Comparison of ENCODE assay signal across 25 cellular contexts in the genomic region with DNA sequence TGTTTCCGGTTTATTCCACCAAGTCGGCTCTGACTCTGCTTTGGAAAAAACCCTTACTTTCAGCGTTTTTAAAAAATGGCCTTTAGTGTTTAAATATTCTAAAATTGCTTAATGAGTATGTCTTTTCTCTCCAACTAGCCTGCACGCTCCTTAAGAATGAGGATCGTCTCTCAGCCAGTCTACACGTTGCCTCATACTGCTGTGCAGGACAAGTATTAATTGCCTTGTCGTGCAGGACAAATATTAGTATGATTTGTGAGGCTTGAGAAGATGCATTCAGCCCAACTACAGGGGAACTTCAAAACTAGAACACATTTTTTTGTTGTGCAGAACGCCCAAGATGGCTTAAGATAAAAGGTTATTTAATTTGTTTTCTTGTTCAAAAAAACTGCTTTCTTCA.
DNase-seq lines count a peak whose midpoint lies in the region; ATAC-seq and TF ChIP-seq lines count a peak whose summit lies in the region.
"Had no signal": no experiment of that assay in that cellular context is flagged by ENCODE, and none has a peak within 500 bp of the region (broad histone marks: within the 10 kb centered on the region; RNA-seq: fewer than 3 reads in every experiment).

No MANE protein-coding gene starts in this region.

- TF ChIP-seq CTCF in SK-N-SH (IDR thresholded peaks at IDR 0.05): no peak
- no peak for TF ChIP-seq CTCF in IMR-90 (conservative IDR thresholded peaks at IDR 0.05; ENCODE audit: low read depth, low read length)
- no peak for TF ChIP-seq CTCF in fibroblast of villous mesenchyme (IDR thresholded peaks at IDR 0.05; ENCODE audit: insufficient read depth, low read depth, low read length)
- TF ChIP-seq CTCF in type B pancreatic cell (conservative IDR thresholded peaks at IDR 0.05): no peak

- in situ Hi-C loops in IMR-90 (cut with MboI; ENCODE audit: low sequenced_read_pairs): no loop called here

- H4K5ac ChIP-seq in IMR-90 (ENCODE audit: low read depth, low read length): no peak overlapping the region

- H2AK5ac ChIP-seq in IMR-90 (ENCODE audit: low read depth, low read length): no peak overlapping the region

- TF ChIP-seq RAD21 in SK-N-SH (IDR thresholded peaks at IDR 0.05; ENCODE audit: low read length): no peak
- no peak for TF ChIP-seq RAD21 in IMR-90 (IDR thresholded peaks at IDR 0.05; ENCODE audit: low read length)

- BruUV-seq in IMR-90 (replicated peaks; lab: Mats Ljungman, UMichigan): no TSS peak

- no peak overlapping the region for H2AFZ ChIP-seq in SK-N-SH (ENCODE audit: low read depth)
- H2AFZ ChIP-seq in IMR-90 (replicated peaks; ENCODE audit: low read length, poor library complexity): no peak overlapping the region

- H3K4me3 Mint-ChIP-seq in type B pancreatic cell: peak overlapping the region; percentile 5
- H3K4me3 Mint-ChIP-seq: CD4-positive, alpha-beta T cell had no signal

- H3K36me3 Mint-ChIP-seq in type B pancreatic cell: no peaks in the 10 kb centered on the region

- dilution Hi-C loops in IMR-90 (cut with HindIII; ENCODE audit: low sequenced_read_pairs, unreplicated experiment): no loop called here

- no peak for TF ChIP-seq POLR2A in IMR-90 (IDR thresholded peaks at IDR 0.05; ENCODE audit: low read depth, low read length)

- H2AK9ac ChIP-seq in IMR-90 (replicated peaks; ENCODE audit: low read depth, low read length, poor library complexity): no peak overlapping the region

- peaks cover 4% of the 10 kb centered on the region for H3K9me3 Mint-ChIP-seq in type B pancreatic cell
- H3K9me3 Mint-ChIP-seq: CD4-positive, alpha-beta T cell had no signal

- H3K9me3 ChIP-seq in SK-N-SH: no peaks in the 10 kb centered on the region
- no peaks in the 10 kb centered on the region for H3K9me3 ChIP-seq in IMR-90 (ENCODE audit: control insufficient read depth, insufficient read depth, low read length)
- H3K9me3 ChIP-seq: BLaER1 treated with 17β-estradiol and CSF1 and Interleukin-3, amounts not matched to agents 10 nM and 100 nM; MG63 had no signal

- 81% methylated on average over 8 of the region's 8 CpGs for WGBS in SK-N-SH (ENCODE audit: low lambda C conversion rate)
- WGBS in IMR-90 (ENCODE audit: extremely low coverage in 2 of 2, insufficient read length in 1 of 2), 2 experiments: no CpG with 5 or more reads among the region's 8 CpGs

- peaks cover 0 to 12% of the 10 kb centered on the region in 2 experiments; a peak in 1 of 4 replicates for H3K4me1 ChIP-seq in SK-N-SH (ENCODE audit: control insufficient read depth in 1 of 2, insufficient read depth in 2 of 2, low read depth in 1 of 2, low read length in 1 of 2)
- H3K4me1 ChIP-seq in IMR-90 (ENCODE audit: control insufficient read depth, insufficient read depth, low read length): no peaks in the 10 kb centered on the region; the same call in 1 of the 2 replicates

- CTCF ChIA-PET in SK-N-SH (lab: Yijun Ruan, JAX) (interaction anchor here (1.6 to 1.9 kb wide), 2 partner anchors 8 to 25 kb away, joined by 3 to 8 read pairs; no protein-coding TSS in a partner anchor), IMR-90 (lab: Yijun Ruan, JAX) (no interaction called here)

- H3K4me2 ChIP-seq in SK-N-SH: no peak overlapping the region
- no peak overlapping the region for H3K4me2 ChIP-seq in IMR-90 (ENCODE audit: low read depth, low read length)
- H3K4me2 ChIP-seq: BLaER1 treated with 17β-estradiol and CSF1 and Interleukin-3, amounts not matched to agents 10 nM and 100 nM had no signal

- H3K9me2 ChIP-seq in SK-N-SH: no peaks in the 10 kb centered on the region

- peaks cover 23% of the 10 kb centered on the region for H3K4me1 Mint-ChIP-seq in type B pancreatic cell (ENCODE audit: unreplicated experiment)

- H2BK20ac ChIP-seq in IMR-90 (ENCODE audit: low read depth, low read length): no peak overlapping the region

- H3K79me2 ChIP-seq in SK-N-SH (ENCODE audit: insufficient read depth): no peaks in the 10 kb centered on the region

- no peak overlapping the region for H2BK120ac ChIP-seq in IMR-90 (ENCODE audit: low read depth, low read length)

- DNase-seq in SK-N-SH: no peak
- no peak for DNase-seq in IMR-90
- peak; percentile 65 for DNase-seq in fibroblast of villous mesenchyme (ENCODE audit: low read depth)
- DNase-seq in type B pancreatic cell (ENCODE audit: extremely low spot score, unreplicated experiment): no peak
- DNase-seq in activated CD4-positive, alpha-beta T cell treated with anti-CD3 and anti-CD28 coated beads for 48 hours: no peak
- no peak for DNase-seq in activated naive CD4-positive, alpha-beta T cell treated with anti-CD3 and anti-CD28 coated beads, Interleukin-2, amount 50 U/mL, for 16 hours
- DNase-seq: ACHN; AML-193; CD4-positive, alpha-beta T cell; DMS53; KG1; MG63; NCI-H1105 treated with DMSO at 0.1 percent for 48 hours; NCI-H2029; NCI-H446; NCI-H526; NCI-H82; NK-92 treated with Interleukin-12 subunit alpha and Interleukin-12 subunit beta, amount 100 ng/mL, for 24 hours; PC-3 had no signal

- H3K27ac ChIP-seq in SK-N-SH (ENCODE audit: low read depth in 2 of 2, low read length in 1 of 2): no peak overlapping the region
- H3K27ac ChIP-seq in IMR-90 (ENCODE audit: insufficient read depth, low read length): no peak overlapping the region
- H3K27ac ChIP-seq: 22Rv1; BLaER1 treated with 17β-estradiol and CSF1 and Interleukin-3, amounts not matched to agents 10 nM and 100 nM had no signal

- no peak overlapping the region for H3K18ac ChIP-seq in IMR-90 (ENCODE audit: low read depth, low read length)

- H3K56ac ChIP-seq in IMR-90 (ENCODE audit: extremely low read depth, insufficient read depth, low read length): no peak overlapping the region

- H3K27me3 ChIP-seq in SK-N-SH (ENCODE audit: insufficient read depth): no peaks in the 10 kb centered on the region
- H3K27me3 ChIP-seq in IMR-90 (ENCODE audit: control insufficient read depth, insufficient read depth, low read length): no peaks in the 10 kb centered on the region
- H3K27me3 ChIP-seq: BLaER1 treated with 17β-estradiol and CSF1 and Interleukin-3, amounts not matched to agents 10 nM and 100 nM; MG63 had no signal

- peaks cover 46% of the 10 kb centered on the region for H3K27me3 Mint-ChIP-seq in type B pancreatic cell

- no peak overlapping the region; the same call in 1 of the 2 replicates for H3K14ac ChIP-seq in IMR-90 (replicated peaks; ENCODE audit: low read depth, low read length)

- no peak for TF ChIP-seq EP300 in SK-N-SH (IDR thresholded peaks at IDR 0.05; ENCODE audit: borderline replicate concordance in 1 of 2, low read depth in 1 of 2, low read length in 1 of 2)

- intact Hi-C loops in IMR-90 (cut with micrococcal nuclease): no loop called here

- no peaks in the 10 kb centered on the region for H3K36me3 ChIP-seq in SK-N-SH (replicated peaks in 1 of 2; ENCODE audit: control insufficient read depth in 1 of 2, insufficient read depth in 2 of 2, low read length in 1 of 2)
- no peaks in the 10 kb centered on the region for H3K36me3 ChIP-seq in IMR-90 (ENCODE audit: control insufficient read depth, insufficient read depth, low read length)
- H3K36me3 ChIP-seq: BLaER1 treated with 17β-estradiol and CSF1 and Interleukin-3, amounts not matched to agents 10 nM and 100 nM; MG63 had no signal

- H3K9me1 ChIP-seq in IMR-90 (ENCODE audit: insufficient read depth, low read length): no peaks in the 10 kb centered on the region

- peak overlapping the region; percentile 12 for H3K27ac Mint-ChIP-seq in type B pancreatic cell
- H3K27ac Mint-ChIP-seq: CD4-positive, alpha-beta T cell had no signal

- no peaks in the 10 kb centered on the region for H3F3A ChIP-seq in SK-N-SH (replicated peaks; ENCODE audit: insufficient read depth)

- no peak overlapping the region for H3K4me3 ChIP-seq in SK-N-SH (ENCODE audit: low read depth in 2 of 2, low read length in 1 of 2)
- H3K4me3 ChIP-seq in IMR-90 (ENCODE audit: insufficient read depth, low read depth, low read length): no peak overlapping the region
- no peak overlapping the region for H3K4me3 ChIP-seq in fibroblast of villous mesenchyme (ENCODE audit: low read depth, low read length)
- H3K4me3 ChIP-seq: BLaER1 treated with 17β-estradiol and CSF1 and Interleukin-3, amounts not matched to agents 10 nM and 100 nM; GM12878; MG63 had no signal

- POLR2A ChIA-PET in SK-N-SH (lab: Yijun Ruan, JAX): no interaction called here
- POLR2A ChIA-PET in IMR-90 (lab: Charles Lee; ENCODE audit: unreplicated experiment): no interaction called here

- no peak overlapping the region for H3K4ac ChIP-seq in IMR-90 (ENCODE audit: low read depth, low read length)

- H3K23ac ChIP-seq in IMR-90 (ENCODE audit: low read depth, low read length): peak overlapping the region; percentile 43; the same call in 1 of the 2 replicates

- no peak overlapping the region for H4K8ac ChIP-seq in IMR-90 (ENCODE audit: low read depth in 2 of 2, low read length in 2 of 2)

- no peak overlapping the region for H2BK15ac ChIP-seq in IMR-90 (ENCODE audit: low read depth, low read length)

- H3K9ac ChIP-seq in SK-N-SH: no peak overlapping the region
- H3K9ac ChIP-seq in IMR-90 (ENCODE audit: low read depth, low read length): no peak overlapping the region
- H3K9ac ChIP-seq: BLaER1 treated with 17β-estradiol and CSF1 and Interleukin-3, amounts not matched to agents 10 nM and 100 nM had no signal

- H3K79me1 ChIP-seq in IMR-90 (ENCODE audit: low read depth in 1 of 2, low read length in 2 of 2): no peaks in the 10 kb centered on the region

- peak; percentile 33; the same call in 1 of the 3 replicates for ATAC-seq in SK-N-SH treated with all-trans-retinoic acid at 6 μM for 48 hours
- peak; percentile 37 for ATAC-seq in IMR-90 (ENCODE audit: low read depth)
- no peak for ATAC-seq in HG03135 (IDR thresholded peaks at IDR 0.05; ENCODE audit: unreplicated experiment)
- ATAC-seq: GM12878, HCT116, PC-3 had no signal

- no peak overlapping the region for H2BK5ac ChIP-seq in IMR-90 (ENCODE audit: low read depth, low read length, poor library complexity, severe bottlenecking)

- no peak overlapping the region for H4K91ac ChIP-seq in IMR-90 (ENCODE audit: insufficient read depth, low read depth, low read length)

- H4K20me1 ChIP-seq in SK-N-SH (ENCODE audit: insufficient read depth) (no peaks in the 10 kb centered on the region), IMR-90 (ENCODE audit: insufficient read depth, low read length) (no peaks in the 10 kb centered on the region)
- H4K20me1 ChIP-seq: BLaER1 treated with 17β-estradiol and CSF1 and Interleukin-3, amounts not matched to agents 10 nM and 100 nM had no signal

TF ChIP-seq in SK-N-SH treated with all-trans-retinoic acid at 6 μM for 48 hours, 23 proteins besides CTCF, POLR2A, EP300 and RAD21:
- TF ChIP-seq ISL1 (CRISPR knock-in tag; IDR thresholded peaks at IDR 0.05): peak; percentile 23; the same call in 1 of the 2 replicates
- no peak for TF ChIP-seq ARNTL (CRISPR knock-in tag; IDR thresholded peaks at IDR 0.05; ENCODE audit: borderline replicate concordance, low read depth)

TF ChIP-seq in IMR-90, 13 proteins besides CTCF, POLR2A, EP300 and RAD21 (continues in another document):
- TF ChIP-seq MAFK (IDR thresholded peaks at IDR 0.05; ENCODE audit: low read depth, low read length) (no peak), NFE2L2 (IDR thresholded peaks at IDR 0.05; ENCODE audit: low read depth, low read length) (no peak), RCOR1 (IDR thresholded peaks at IDR 0.05; ENCODE audit: insufficient replicate concordance, low read length) (no peak), SMC3 (IDR thresholded peaks at IDR 0.05; ENCODE audit: low read depth, low read length) (no peak), FOS (IDR thresholded peaks at IDR 0.05; ENCODE audit: low read depth, low read length) (no peak)
